ENCODE assay signal across 8 cellular contexts in the genomic region with DNA sequence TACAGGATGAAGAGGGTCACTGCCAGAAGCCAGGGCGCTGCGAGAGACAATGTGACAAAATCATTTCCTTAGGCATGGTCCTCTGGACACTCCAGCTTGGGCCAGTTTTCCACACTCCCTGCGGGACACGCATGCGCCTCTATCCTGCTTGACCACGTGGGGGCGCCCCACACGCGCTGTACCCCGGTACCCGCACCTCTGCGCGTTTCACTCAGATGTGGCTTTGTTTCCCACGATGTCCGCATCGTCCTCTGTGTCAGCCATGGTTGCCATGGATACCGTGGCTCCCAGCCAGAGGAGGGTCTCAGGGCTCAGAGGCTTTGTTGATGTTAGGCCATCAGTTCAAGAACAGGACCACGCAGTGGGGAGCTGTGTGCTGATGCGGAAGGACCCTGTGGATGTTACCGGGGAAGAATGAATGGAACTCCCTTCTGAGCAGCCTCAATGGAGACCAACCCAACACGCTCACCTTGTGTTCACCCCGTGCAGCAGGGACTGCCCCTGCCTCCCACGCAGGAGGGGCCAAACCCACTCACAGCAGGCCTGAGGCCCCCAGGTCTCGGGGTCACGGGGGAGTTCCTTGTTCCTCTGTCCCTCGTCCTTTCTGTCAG.
DNase-seq lines count a peak whose midpoint lies in the region; ATAC-seq and TF ChIP-seq lines count a peak whose summit lies in the region.

No MANE protein-coding gene starts in this region.

- H3K4me1 ChIP-seq in thoracic aorta (ENCODE audit: control insufficient read depth in 1 of 2, low read depth in 2 of 2), result no peaks in the 10 kb centered on the region

- H3K27me3 Mint-ChIP-seq in activated CD8-positive, alpha-beta T cell treated with anti-CD3 and anti-CD28 coated beads, Interleukin-2, amount 10 ng/mL, durations not matched to agents 7 days and 5 days (ENCODE audit: low read depth), result peaks cover 16% of the 10 kb centered on the region
- peaks cover 16 to 53% (median 32%) of the 10 kb centered on the region in 5 donors for H3K27me3 Mint-ChIP-seq in naive thymus-derived CD8-positive, alpha-beta T cell

- no peak for TF ChIP-seq POLR2A in erythroblast (IDR thresholded peaks at IDR 0.05; ENCODE audit: low read length)

- H3K9me3 Mint-ChIP-seq in activated CD8-positive, alpha-beta T cell treated with anti-CD3 and anti-CD28 coated beads, Interleukin-2, amount 10 ng/mL, durations not matched to agents 7 days and 5 days (ENCODE audit: insufficient read depth), result no peaks in the 10 kb centered on the region
- no peaks in the 10 kb centered on the region for H3K9me3 Mint-ChIP-seq in naive thymus-derived CD8-positive, alpha-beta T cell

- H3K4me3 Mint-ChIP-seq in activated CD8-positive, alpha-beta T cell treated with anti-CD3 and anti-CD28 coated beads, Interleukin-2, amount 10 ng/mL, durations not matched to agents 7 days and 5 days, result no peak overlapping the region
- peak overlapping the region in 2 of 10 donors; percentile 22 to 63 for H3K4me3 Mint-ChIP-seq in naive thymus-derived CD8-positive, alpha-beta T cell

- CTCF ChIA-PET in activated CD8-positive, alpha-beta T cell treated with anti-CD3 and anti-CD28 coated beads, Interleukin-2, amount 10 ng/mL, durations not matched to agents 7 days and 5 days (lab: Charles Lee), result interaction anchor here (0.7 to 2.7 kb wide), 5 partner anchors 9 to 162 kb away, joined by 3 to 10 read pairs (median 4); no protein-coding TSS in a partner anchor

- ATAC-seq in Right ventricle myocardium superior (ENCODE audit: poor library complexity) (peak; percentile 52), thoracic aorta (ENCODE audit: insufficient number of reproducible peaks, low FRiP score, low read depth) (no peak), HG03457 (IDR thresholded peaks at IDR 0.05; ENCODE audit: unreplicated experiment) (no peak)
- peak; percentile 70 for ATAC-seq in activated CD8-positive, alpha-beta T cell treated with anti-CD3 and anti-CD28 coated beads, Interleukin-2, amount 10 ng/mL, durations not matched to agents 7 days and 5 days
- ATAC-seq in naive thymus-derived CD8-positive, alpha-beta T cell, result peak; percentile 50 to 70

- no peak overlapping the region for H3K27ac Mint-ChIP-seq in activated CD8-positive, alpha-beta T cell treated with anti-CD3 and anti-CD28 coated beads, Interleukin-2, amount 10 ng/mL, durations not matched to agents 7 days and 5 days
- peak overlapping the region in 1 of 10 donors; percentile 4 for H3K27ac Mint-ChIP-seq in naive thymus-derived CD8-positive, alpha-beta T cell

- no peaks in the 10 kb centered on the region for H3K36me3 Mint-ChIP-seq in activated CD8-positive, alpha-beta T cell treated with anti-CD3 and anti-CD28 coated beads, Interleukin-2, amount 10 ng/mL, durations not matched to agents 7 days and 5 days (ENCODE audit: low read depth)
- H3K36me3 Mint-ChIP-seq in naive thymus-derived CD8-positive, alpha-beta T cell, result no peaks in the 10 kb centered on the region

- POLR2A ChIA-PET in activated CD8-positive, alpha-beta T cell treated with anti-CD3 and anti-CD28 coated beads, Interleukin-2, amount 10 ng/mL, durations not matched to agents 7 days and 5 days (lab: Charles Lee), result no interaction called here
- POLR2A ChIA-PET in naive thymus-derived CD8-positive, alpha-beta T cell (lab: Charles Lee), result no interaction called here

- DNase-seq in Right ventricle myocardium superior (peak; percentile 69), cardiac septum (ENCODE audit: low spot score) (no peak), NCI-H460 (ENCODE audit: extremely low read depth, low read depth) (peak; percentile 18), erythroblast (lab: John Stamatoyannopoulos, UW) (peak; percentile 37 to 63), thoracic aorta (ENCODE audit: low spot score) (no peak)
- DNase-seq in activated CD8-positive, alpha-beta T cell treated with anti-CD3 and anti-CD28 coated beads, Interleukin-2, amount 10 ng/mL, durations not matched to agents 7 days and 5 days, result peak; percentile 58
- DNase-seq in naive thymus-derived CD8-positive, alpha-beta T cell, result peak in 8 of 10 donors; percentile 4 to 46 (median 31)

- no peak overlapping the region for H3K4me3 ChIP-seq in thoracic aorta

- H3K9me3 ChIP-seq in thoracic aorta, result no peaks in the 10 kb centered on the region

- H3K27ac ChIP-seq in thoracic aorta, result no peak overlapping the region

- H3K4me1 Mint-ChIP-seq in activated CD8-positive, alpha-beta T cell treated with anti-CD3 and anti-CD28 coated beads, Interleukin-2, amount 10 ng/mL, durations not matched to agents 7 days and 5 days (ENCODE audit: low read depth), result no peaks in the 10 kb centered on the region
- H3K4me1 Mint-ChIP-seq in naive thymus-derived CD8-positive, alpha-beta T cell, result peaks cover 9 to 20% (median 16%) of the 10 kb centered on the region in 4 donors

- no peaks in the 10 kb centered on the region for H3K27me3 ChIP-seq in thoracic aorta (replicated peaks; ENCODE audit: insufficient read depth)

- TF ChIP-seq CTCF in thoracic aorta (IDR thresholded peaks at IDR 0.05), result peak; percentile 77

- intact Hi-C loops in Right ventricle myocardium superior (cut with DNase I) (no loop called here), cardiac septum (cut with DNase I) (no loop called here)

- H3K36me3 ChIP-seq in thoracic aorta, result no peaks in the 10 kb centered on the region

Comparison
In these comparisons a context has a peak if more than half of its experiments do, and no peak if none do; other contexts are left out.
1. DNase-seq: peak in Right ventricle myocardium superior (single experiment), NCI-H460 (single experiment), activated CD8-positive, alpha-beta T cell treated with anti-CD3 and anti-CD28 coated beads, Interleukin-2, amount 10 ng/mL, durations not matched to agents 7 days and 5 days (single experiment), erythroblast (2 of 2) and naive thymus-derived CD8-positive, alpha-beta T cell (8 of 10); none in cardiac septum (single experiment) and thoracic aorta (single experiment).
2. ATAC-seq: peak in Right ventricle myocardium superior (single experiment), activated CD8-positive, alpha-beta T cell treated with anti-CD3 and anti-CD28 coated beads, Interleukin-2, amount 10 ng/mL, durations not matched to agents 7 days and 5 days (single experiment) and naive thymus-derived CD8-positive, alpha-beta T cell (2 of 2); none in thoracic aorta (single experiment) and HG03457 (single experiment).